Comparison of ENCODE assay signal across 10 cellular contexts in genomic region chr18:37403100-37403781, GRCh38.
DNase-seq lines count a peak whose midpoint lies in the region; ATAC-seq and TF ChIP-seq lines count a peak whose summit lies in the region.
"Had no signal": no experiment of that assay in that cellular context is flagged by ENCODE, and none has a peak within 500 bp of the region (broad histone marks: within the 10 kb centered on the region; RNA-seq: fewer than 3 reads in every experiment).

No MANE protein-coding gene starts in this region.

- no peaks in the 10 kb centered on the region for H3K27me3 ChIP-seq in MM.1S (replicated peaks; ENCODE audit: insufficient read depth, low read length)
- no peaks in the 10 kb centered on the region for H3K27me3 ChIP-seq in colonic mucosa
- H3K27me3 ChIP-seq: vagina had no signal

- DNase-seq in AG20443 (ENCODE audit: low spot score) (peak; percentile 93), MM.1S (peak; percentile 59), colonic mucosa (peak; percentile 29), GM19240 (ENCODE audit: insufficient read length, low spot score) (no peak), NCI-H128 (lab: John Stamatoyannopoulos, UW; ENCODE audit: unreplicated experiment) (no peak), OCI-M2 (lab: John Stamatoyannopoulos, UW; ENCODE audit: unreplicated experiment) (no peak)
- DNase-seq: T-helper 2 cell had no signal

- H3K4me1 ChIP-seq in MM.1S (ENCODE audit: low read length) (peaks cover 23% of the 10 kb centered on the region), colonic mucosa (no peaks in the 10 kb centered on the region), mesodermal cell (ENCODE audit: control insufficient read depth, insufficient read depth, low read length, poor library complexity, severe bottlenecking) (peaks cover 22% of the 10 kb centered on the region)

- no peaks in the 10 kb centered on the region for H3K36me3 ChIP-seq in MM.1S (replicated peaks; ENCODE audit: insufficient read depth, low read length)
- no peaks in the 10 kb centered on the region for H3K36me3 ChIP-seq in colonic mucosa
- no peaks in the 10 kb centered on the region for H3K36me3 ChIP-seq in mesodermal cell (ENCODE audit: control insufficient read depth, insufficient read depth, low read length)
- H3K36me3 ChIP-seq: vagina had no signal

- H3K9me2 ChIP-seq in MM.1S (replicated peaks; ENCODE audit: insufficient read depth, low read length): no peaks in the 10 kb centered on the region

- no peaks in the 10 kb centered on the region for H3F3A ChIP-seq in MM.1S (ENCODE audit: insufficient read depth, low read length)

- H3K9ac ChIP-seq in MM.1S (ENCODE audit: low read length): no peak overlapping the region
- H3K9ac ChIP-seq in colonic mucosa (ENCODE audit: low read depth in 2 of 2, low read length in 2 of 2): no peak overlapping the region

- peak overlapping the region; percentile 74 for H2AFZ ChIP-seq in MM.1S (ENCODE audit: low read length)

- no peaks in the 10 kb centered on the region for H4K20me1 ChIP-seq in MM.1S (ENCODE audit: insufficient read depth, low read length)

- no peak overlapping the region for H3K4me2 ChIP-seq in MM.1S (ENCODE audit: low read depth, low read length)

- H3K27ac ChIP-seq in MM.1S (ENCODE audit: low read length): peak overlapping the region; percentile 34; the same call in 1 of the 2 replicates
- H3K27ac ChIP-seq in colonic mucosa: no peak overlapping the region
- H3K27ac ChIP-seq in mesodermal cell (ENCODE audit: low read depth, low read length, severe bottlenecking): peak overlapping the region; percentile 77
- H3K27ac ChIP-seq: vagina had no signal

- no peaks in the 10 kb centered on the region for H3K79me2 ChIP-seq in MM.1S (ENCODE audit: low read length)

- H3K4me3 ChIP-seq in MM.1S (ENCODE audit: low read length): no peak overlapping the region
- no peak overlapping the region for H3K4me3 ChIP-seq in colonic mucosa
- H3K4me3 ChIP-seq in mesodermal cell (ENCODE audit: extremely low read depth, insufficient read depth, low read length, poor library complexity, severe bottlenecking): no peak overlapping the region
- H3K4me3 ChIP-seq: vagina had no signal

- whole genome bisulfite sequencing in mesodermal cell (ENCODE audit: insufficient coverage in 2 of 2), 2 experiments: 65 to 73% methylated on average over 12 to 18 of the region's 20 CpGs

- TF ChIP-seq CTCF in MM.1S (IDR thresholded peaks at IDR 0.05; ENCODE audit: low read length) (no peak), colonic mucosa (IDR thresholded peaks at IDR 0.05) (no peak)

- H3K9me3 ChIP-seq in MM.1S (replicated peaks; ENCODE audit: insufficient read depth, low read length): no peaks in the 10 kb centered on the region
- no peaks in the 10 kb centered on the region for H3K9me3 ChIP-seq in colonic mucosa
- no peaks in the 10 kb centered on the region for H3K9me3 ChIP-seq in mesodermal cell (ENCODE audit: control insufficient read depth, low read length)
- H3K9me3 ChIP-seq: vagina had no signal

- ATAC-seq in HG03442 (IDR thresholded peaks at IDR 0.05; ENCODE audit: unreplicated experiment): no peak

- intact Hi-C loops in colonic mucosa (cut with DNase I): no loop called here

Comparison
In these comparisons a context has a peak if more than half of its experiments do, and no peak if none do; other contexts are left out.
1. DNase-seq: peak in AG20443 (single experiment), MM.1S (single experiment) and colonic mucosa (single experiment); none in GM19240 (single experiment), NCI-H128 (single experiment) and OCI-M2 (single experiment).